Comparison of ENCODE assay signal across 18 cellular contexts in the genomic region with DNA sequence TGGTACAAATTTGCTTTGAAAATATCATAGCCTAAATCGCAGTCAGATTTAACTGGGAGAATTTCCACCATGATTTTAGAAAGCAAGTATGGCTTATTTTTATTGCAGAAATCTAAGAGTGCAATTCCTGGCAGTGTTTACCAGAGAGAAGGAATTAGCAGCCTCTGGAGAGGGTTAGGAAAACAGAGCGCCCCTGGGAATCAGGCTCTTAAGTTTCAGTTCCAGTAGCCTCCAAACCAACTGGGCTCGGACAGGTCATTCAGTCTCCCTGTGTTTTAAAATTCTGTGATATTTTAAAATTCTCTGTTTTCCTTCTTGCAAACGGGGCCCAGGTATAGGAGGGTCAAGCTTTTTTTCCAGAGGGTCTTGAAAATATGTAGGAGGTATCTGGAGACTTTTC.
"Had no signal": no experiment of that assay in that cellular context is flagged by ENCODE, and none has a peak within 500 bp of the region (broad histone marks: within the 10 kb centered on the region; RNA-seq: fewer than 3 reads in every experiment).

No MANE protein-coding gene starts in this region.

- H3K9me3 ChIP-seq: psoas muscle, right lobe of liver, suprapubic skin, upper lobe of right lung had no signal

- H3K4me1 Mint-ChIP-seq: activated naive CD4-positive, alpha-beta T cell treated with anti-CD3 and anti-CD28 coated beads, Interleukin-2, amount 10 ng/mL, durations not matched to agents 7 days and 5 days; immature natural killer cell; mesothelial cell of epicardium had no signal

- H3K9me3 Mint-ChIP-seq: activated CD4-positive, alpha-beta memory T cell treated with anti-CD3 and anti-CD28 coated beads for 36 hours; activated naive CD4-positive, alpha-beta T cell treated with anti-CD3 and anti-CD28 coated beads, Interleukin-2, amount 10 ng/mL, durations not matched to agents 7 days and 5 days; activated T-cell treated with anti-CD3 and anti-CD28 coated beads, Interleukin-2, amount 50 U/mL, for 24 hours; dendritic cell treated with granulocyte-macrophage colony-stimulating factor and Interleukin-4, amounts not matched to agents 40 ng/mL and 50 ng/mL, for 4 days; effector memory CD8-positive, alpha-beta T cell; immature natural killer cell had no signal

- H3K27ac Mint-ChIP-seq: activated CD4-positive, alpha-beta memory T cell treated with anti-CD3 and anti-CD28 coated beads for 36 hours; activated naive CD4-positive, alpha-beta T cell treated with anti-CD3 and anti-CD28 coated beads, Interleukin-2, amount 10 ng/mL, durations not matched to agents 7 days and 5 days; activated T-cell treated with anti-CD3 and anti-CD28 coated beads, Interleukin-2, amount 50 U/mL, for 24 hours; dendritic cell treated with granulocyte-macrophage colony-stimulating factor and Interleukin-4, amounts not matched to agents 40 ng/mL and 50 ng/mL, for 4 days; effector memory CD8-positive, alpha-beta T cell; immature natural killer cell; mesothelial cell of epicardium had no signal

- H3K27me3 ChIP-seq: right lobe of liver, suprapubic skin, upper lobe of right lung had no signal

- H3K36me3 ChIP-seq: cardiac muscle cell, right lobe of liver, suprapubic skin, upper lobe of right lung had no signal

- H3K4me3 Mint-ChIP-seq: activated CD4-positive, alpha-beta memory T cell treated with anti-CD3 and anti-CD28 coated beads for 36 hours; activated naive CD4-positive, alpha-beta T cell treated with anti-CD3 and anti-CD28 coated beads, Interleukin-2, amount 10 ng/mL, durations not matched to agents 7 days and 5 days; activated T-cell treated with anti-CD3 and anti-CD28 coated beads, Interleukin-2, amount 50 U/mL, for 24 hours; dendritic cell treated with granulocyte-macrophage colony-stimulating factor and Interleukin-4, amounts not matched to agents 40 ng/mL and 50 ng/mL, for 4 days; effector memory CD8-positive, alpha-beta T cell; immature natural killer cell; mesothelial cell of epicardium had no signal

- H3K4me1 ChIP-seq: psoas muscle, right lobe of liver had no signal

- H3K4me3 ChIP-seq: cardiac muscle cell, lung, psoas muscle, right lobe of liver, suprapubic skin, upper lobe of right lung had no signal

- DNase-seq: activated CD4-positive, alpha-beta memory T cell treated with anti-CD3 and anti-CD28 coated beads for 36 hours; activated CD4-positive, alpha-beta T cell treated with anti-CD3 and anti-CD28 coated beads for 1 hour; activated naive CD4-positive, alpha-beta T cell treated with anti-CD3 and anti-CD28 coated beads, Interleukin-2, amount 10 ng/mL, durations not matched to agents 7 days and 5 days; activated T-cell treated with anti-CD3 and anti-CD28 coated beads, Interleukin-2, amount 50 U/mL, for 24 hours; effector memory CD8-positive, alpha-beta T cell; foreskin melanocyte; immature natural killer cell; psoas muscle; right lobe of liver; stimulated activated naive CD8-positive, alpha-beta T cell treated with anti-CD3 and anti-CD28 coated beads, Interleukin-15, Interleukin-2, amounts not matched to agents 100 U/mL and 50 U/mL, for 24 hours; T-helper 1 cell; T1000; upper lobe of right lung had no signal

- H3K36me3 Mint-ChIP-seq: activated CD4-positive, alpha-beta memory T cell treated with anti-CD3 and anti-CD28 coated beads for 36 hours; activated naive CD4-positive, alpha-beta T cell treated with anti-CD3 and anti-CD28 coated beads, Interleukin-2, amount 10 ng/mL, durations not matched to agents 7 days and 5 days; immature natural killer cell; mesothelial cell of epicardium had no signal

- ATAC-seq: effector memory CD8-positive, alpha-beta T cell; psoas muscle; right lobe of liver; stimulated activated naive CD8-positive, alpha-beta T cell treated with anti-CD3 and anti-CD28 coated beads, Interleukin-15, Interleukin-2, amounts not matched to agents 100 U/mL and 50 U/mL, for 24 hours had no signal

- H3K27ac ChIP-seq: cardiac muscle cell, psoas muscle, right lobe of liver, suprapubic skin, upper lobe of right lung had no signal
